Comparison of ENCODE assay signal across 8 cellular contexts in genomic region chrX:70134116-70134477, GRCh38. TPM values are rescaled to one million over a fixed set of nuclear protein-coding genes. Genes with fewer than 3 reads are reported as not detected.
DNase-seq lines count a peak whose midpoint lies in the region; ATAC-seq and TF ChIP-seq lines count a peak whose summit lies in the region.

No MANE protein-coding gene starts in this region.

- H3K9me3 ChIP-seq in OCI-LY1 (ENCODE audit: low read length) (no peaks in the 10 kb centered on the region), endocrine pancreas (ENCODE audit: control insufficient read depth, low read length) (no peaks in the 10 kb centered on the region)

- no peak for TF ChIP-seq CTCF in OCI-LY1 (IDR thresholded peaks at IDR 0.05; ENCODE audit: low read length)

- H3K9ac ChIP-seq in OCI-LY1 (ENCODE audit: low read length) (peak overlapping the region; percentile 88), endocrine pancreas (ENCODE audit: control insufficient read depth, insufficient read depth, low read length) (peak overlapping the region; percentile 65)

- H3K4me3 ChIP-seq in OCI-LY1 (ENCODE audit: low read depth, low read length, poor library complexity, severe bottlenecking) (peak overlapping the region; percentile 96), endocrine pancreas (ENCODE audit: control insufficient read depth, insufficient read depth, low read length) (peak overlapping the region; percentile 94)

- H3K27ac ChIP-seq in OCI-LY1 (ENCODE audit: low read depth, low read length, poor library complexity, severe bottlenecking): peak overlapping the region; percentile 91

- H3K36me3 Mint-ChIP-seq in natural killer cell treated with Interleukin-12 subunit alpha and Interleukin-12 subunit beta and Interleukin-15 and Interleukin-18, amount 100 ng/mL, for 72 hours: peaks cover 14% of the 10 kb centered on the region

- peaks cover 4% of the 10 kb centered on the region; the same call in 1 of the 2 replicates for H3K79me2 ChIP-seq in OCI-LY1 (ENCODE audit: insufficient read depth, low read length)

- no peaks in the 10 kb centered on the region for H3K9me3 Mint-ChIP-seq in natural killer cell treated with Interleukin-12 subunit alpha and Interleukin-12 subunit beta and Interleukin-15 and Interleukin-18, amount 100 ng/mL, for 72 hours

- peak overlapping the region; percentile 91 for H3K4me3 Mint-ChIP-seq in natural killer cell treated with Interleukin-12 subunit alpha and Interleukin-12 subunit beta and Interleukin-15 and Interleukin-18, amount 100 ng/mL, for 72 hours

- H3K4me1 ChIP-seq in OCI-LY1 (ENCODE audit: insufficient read depth, low read length, severe bottlenecking): peaks cover 25% of the 10 kb centered on the region
- peaks cover 5% of the 10 kb centered on the region for H3K4me1 ChIP-seq in endocrine pancreas (ENCODE audit: control insufficient read depth, insufficient read depth, low read length)

- no peaks in the 10 kb centered on the region for H3K27me3 ChIP-seq in OCI-LY1 (ENCODE audit: insufficient read depth, low read length)
- H3K27me3 ChIP-seq in endocrine pancreas (ENCODE audit: control insufficient read depth, insufficient read depth, low read length): no peaks in the 10 kb centered on the region

- ATAC-seq in HG02588 (IDR thresholded peaks at IDR 0.05; ENCODE audit: unreplicated experiment): peak; percentile 14
- peak; percentile 5 to 13 for ATAC-seq in natural killer cell treated with Interleukin-12 subunit alpha and Interleukin-12 subunit beta and Interleukin-15 and Interleukin-18, amount 100 ng/mL, for 72 hours

- H3K27ac Mint-ChIP-seq in natural killer cell treated with Interleukin-12 subunit alpha and Interleukin-12 subunit beta and Interleukin-15 and Interleukin-18, amount 100 ng/mL, for 72 hours: peak overlapping the region; percentile 79 to 94

- H3F3A ChIP-seq in OCI-LY1 (ENCODE audit: insufficient read depth, low read length): no peaks in the 10 kb centered on the region

- H3K4me2 ChIP-seq in OCI-LY1 (ENCODE audit: low read length): peak overlapping the region; percentile 66

- no peaks in the 10 kb centered on the region for H3K9me2 ChIP-seq in OCI-LY1 (ENCODE audit: low read depth, low read length)

- H2AFZ ChIP-seq in OCI-LY1 (ENCODE audit: low read length): no peak overlapping the region

- H4K20me1 ChIP-seq in OCI-LY1 (ENCODE audit: insufficient read depth, low read length): no peaks in the 10 kb centered on the region

- peaks cover 17 to 24% of the 10 kb centered on the region in 2 donors for H3K4me1 Mint-ChIP-seq in natural killer cell treated with Interleukin-12 subunit alpha and Interleukin-12 subunit beta and Interleukin-15 and Interleukin-18, amount 100 ng/mL, for 72 hours (ENCODE audit: low read depth in 2 of 2)

- DNase-seq in NCI-H2029 (lab: John Stamatoyannopoulos, UW): peak; percentile 1
- DNase-seq in NCI-H2029 treated with DMSO at 0.1 percent for 48 hours (lab: John Stamatoyannopoulos, UW): no peak
- DNase-seq in natural killer cell treated with Interleukin-12 subunit alpha and Interleukin-12 subunit beta and Interleukin-15 and Interleukin-18, amount 100 ng/mL, for 72 hours (ENCODE audit: low spot score): no peak
- no peak for DNase-seq in activated CD8-positive, alpha-beta memory T cell treated with anti-CD3 and anti-CD28 coated beads for 24 hours
- no peak for DNase-seq in SHP77 (lab: John Stamatoyannopoulos, UW)

- H3K27me3 Mint-ChIP-seq in natural killer cell treated with Interleukin-12 subunit alpha and Interleukin-12 subunit beta and Interleukin-15 and Interleukin-18, amount 100 ng/mL, for 72 hours: peaks cover 0 to 12% of the 10 kb centered on the region in 2 donors

- H3K36me3 ChIP-seq in OCI-LY1 (ENCODE audit: insufficient read depth, low read length) (peaks cover 16% of the 10 kb centered on the region), endocrine pancreas (ENCODE audit: control insufficient read depth, insufficient read depth, low read length) (no peaks in the 10 kb centered on the region)

RNA-seq across cellular contexts. Expression of gene IGBP1, which starts 0.8 kb away (rescaled TPM):
- 10 to 100 TPM; 26.2 to 30.5 TPM for total RNA-seq in natural killer cell treated with Interleukin-12 subunit alpha and Interleukin-12 subunit beta and Interleukin-15 and Interleukin-18, amount 100 ng/mL, for 72 hours

RNA-seq across cellular contexts. Expression of gene DGAT2L6, which starts 43.2 kb away (rescaled TPM):
- total RNA-seq in natural killer cell treated with Interleukin-12 subunit alpha and Interleukin-12 subunit beta and Interleukin-15 and Interleukin-18, amount 100 ng/mL, for 72 hours: not detected
